Comparison of ENCODE assay signal across 7 cellular contexts in genomic region chr16:86891121-86891520, GRCh38.
"Had no signal": no experiment of that assay in that cellular context is flagged by ENCODE, and none has a peak within 500 bp of the region (broad histone marks: within the 10 kb centered on the region; RNA-seq: fewer than 3 reads in every experiment).

No MANE protein-coding gene starts in this region.

- H3K9ac ChIP-seq: GM23248 had no signal

- FAIRE-seq: HepG2 had no signal

- H3K27ac ChIP-seq: GM23248 had no signal

- H3K9me3 ChIP-seq: HAP-1 had no signal

- H3K4me3 ChIP-seq: GM23248, HAP-1 had no signal

- DNase-seq: GM23248, GOT3, H7, HFFc6 had no signal

- H3K36me3 ChIP-seq: HAP-1 had no signal

- ATAC-seq: HCT116, HepG2 had no signal

- H3K4me1 ChIP-seq: HAP-1 had no signal

- H2AFZ ChIP-seq: GM23248 had no signal
